ENCODE assay signal across 16 cellular contexts in genomic region chr12:64631197-64631596, GRCh38. TPM values are rescaled to one million over a fixed set of nuclear protein-coding genes. Genes with fewer than 3 reads are reported as not detected.
DNase-seq lines count a peak whose midpoint lies in the region; ATAC-seq, FAIRE-seq and TF ChIP-seq lines count a peak whose summit lies in the region.
"Had no signal": no experiment of that assay in that cellular context is flagged by ENCODE, and none has a peak within 500 bp of the region (broad histone marks: within the 10 kb centered on the region; RNA-seq: fewer than 3 reads in every experiment).

No MANE protein-coding gene starts in this region.

- no peak for TF ChIP-seq POLR2A in ovary (IDR thresholded peaks at IDR 0.05)

- TF ChIP-seq EP300 in ovary (IDR thresholded peaks at IDR 0.05): no peak

- H3K4me1 ChIP-seq in ovary (ENCODE audit: insufficient read depth) (peaks cover 2% of the 10 kb centered on the region), pancreas (peaks cover 0 to 19% (median 4%) of the 10 kb centered on the region in 3 donors)

- peak overlapping the region in 1 of 2 donors; percentile 44 for H3K4me3 Mint-ChIP-seq in effector memory CD8-positive, alpha-beta T cell

- peak; percentile 50 for DNase-seq in CD1c-positive myeloid dendritic cell (ENCODE audit: extremely low spot score)
- DNase-seq in effector memory CD8-positive, alpha-beta T cell: no peak
- DNase-seq in ovary: no peak
- DNase-seq in pancreas: no peak
- no peak for DNase-seq in HTR-8/SVneo (ENCODE audit: insufficient read length, low spot score)
- DNase-seq: activated CD4-positive, CD25-positive, alpha-beta regulatory T cell treated with anti-CD3 and anti-CD28 coated beads, Interleukin-2, amount 50 U/mL, for 72 hours; adrenal gland; kidney glomerular epithelial cell; NCI-H146; NK-92 treated with Interleukin-12 subunit alpha and Interleukin-12 subunit beta, amount 100 ng/mL, for 24 hours had no signal

- TF ChIP-seq CTCF in ovary (IDR thresholded peaks at IDR 0.05) (no peak), pancreas (IDR thresholded peaks at IDR 0.05) (no peak)

- H3K9me3 ChIP-seq in ovary: no peaks in the 10 kb centered on the region
- H3K9me3 ChIP-seq in pancreas: no peaks in the 10 kb centered on the region
- H3K9me3 ChIP-seq: adrenal gland, gastroesophageal sphincter, vagina had no signal

- H3K36me3 Mint-ChIP-seq in effector memory CD8-positive, alpha-beta T cell (ENCODE audit: insufficient read depth): peaks cover 29% of the 10 kb centered on the region

- H3K36me3 ChIP-seq in ovary (no peaks in the 10 kb centered on the region), pancreas (no peaks in the 10 kb centered on the region)
- H3K36me3 ChIP-seq: adrenal gland had no signal

- no peak overlapping the region for H3K27ac ChIP-seq in ovary
- no peak overlapping the region for H3K27ac ChIP-seq in pancreas
- H3K27ac ChIP-seq: gastroesophageal sphincter, SK-N-MC, vagina had no signal

- H3K4me1 Mint-ChIP-seq in effector memory CD8-positive, alpha-beta T cell (ENCODE audit: low read depth in 2 of 2): peaks cover 51 to 66% of the 10 kb centered on the region in 2 donors

- H3K9me3 Mint-ChIP-seq in effector memory CD8-positive, alpha-beta T cell: no peaks in the 10 kb centered on the region

- WGBS in ovary, 3 donors: 92 to 96% (median 96%) methylated on average over 5 of the region's 5 CpGs
- WGBS in pancreas, 2 donors: 95 to 96% methylated on average over 5 of the region's 5 CpGs

- no peaks in the 10 kb centered on the region for H3K27me3 Mint-ChIP-seq in effector memory CD8-positive, alpha-beta T cell

- H3K4me3 ChIP-seq in ovary (no peak overlapping the region), pancreas (no peak overlapping the region)
- H3K4me3 ChIP-seq: adrenal gland, gastroesophageal sphincter, SK-N-MC, vagina had no signal

- no peak for FAIRE-seq in pancreas (lab: Jason Lieb, UNC)
- FAIRE-seq in HTR-8/SVneo (lab: Jason Lieb, UNC): no peak

- intact Hi-C loops in ovary (cut with DNase I): no loop called here
- intact Hi-C loops in pancreas (cut with DNase I): no loop called here

- no peaks in the 10 kb centered on the region for H3K27me3 ChIP-seq in ovary
- H3K27me3 ChIP-seq in pancreas: no peaks in the 10 kb centered on the region
- H3K27me3 ChIP-seq: adrenal gland, gastroesophageal sphincter, vagina had no signal

- H3K27ac Mint-ChIP-seq in effector memory CD8-positive, alpha-beta T cell: peak overlapping the region; percentile 65 to 76

- ATAC-seq in GM19397 (IDR thresholded peaks at IDR 0.05; ENCODE audit: unreplicated experiment) (peak; percentile 69), HG03342 (IDR thresholded peaks at IDR 0.05; ENCODE audit: unreplicated experiment) (peak; percentile 40), GM18867 (IDR thresholded peaks at IDR 0.05; ENCODE audit: unreplicated experiment) (no peak), pancreas (no peak)
- ATAC-seq in effector memory CD8-positive, alpha-beta T cell (replicated peaks): no peak
- ATAC-seq: gastroesophageal sphincter had no signal

RNA-seq across cellular contexts. Expression of gene RASSF3, which starts 20.9 kb away (rescaled TPM):
- total RNA-seq in ovary: 10 to 100 TPM; 20.3 to 64.5 (median 38.0) TPM
- 10 to 100 TPM; 18.2 to 31.4 TPM for polyA plus RNA-seq in ovary
- total RNA-seq in pancreas: 10 to 100 TPM; 13.7 to 36.5 (median 22.6) TPM
- 1 to 10 TPM; 5.2 to 8.6 TPM for polyA plus RNA-seq in pancreas

Comparison
In these comparisons a context has a peak if more than half of its experiments do, and no peak if none do; other contexts are left out.
1. ATAC-seq: peak in GM19397 (single experiment) and HG03342 (single experiment); none in effector memory CD8-positive, alpha-beta T cell (single experiment), GM18867 (single experiment) and pancreas (0 of 4).